Comparison of ENCODE assay signal across 13 cellular contexts in the genomic region with DNA sequence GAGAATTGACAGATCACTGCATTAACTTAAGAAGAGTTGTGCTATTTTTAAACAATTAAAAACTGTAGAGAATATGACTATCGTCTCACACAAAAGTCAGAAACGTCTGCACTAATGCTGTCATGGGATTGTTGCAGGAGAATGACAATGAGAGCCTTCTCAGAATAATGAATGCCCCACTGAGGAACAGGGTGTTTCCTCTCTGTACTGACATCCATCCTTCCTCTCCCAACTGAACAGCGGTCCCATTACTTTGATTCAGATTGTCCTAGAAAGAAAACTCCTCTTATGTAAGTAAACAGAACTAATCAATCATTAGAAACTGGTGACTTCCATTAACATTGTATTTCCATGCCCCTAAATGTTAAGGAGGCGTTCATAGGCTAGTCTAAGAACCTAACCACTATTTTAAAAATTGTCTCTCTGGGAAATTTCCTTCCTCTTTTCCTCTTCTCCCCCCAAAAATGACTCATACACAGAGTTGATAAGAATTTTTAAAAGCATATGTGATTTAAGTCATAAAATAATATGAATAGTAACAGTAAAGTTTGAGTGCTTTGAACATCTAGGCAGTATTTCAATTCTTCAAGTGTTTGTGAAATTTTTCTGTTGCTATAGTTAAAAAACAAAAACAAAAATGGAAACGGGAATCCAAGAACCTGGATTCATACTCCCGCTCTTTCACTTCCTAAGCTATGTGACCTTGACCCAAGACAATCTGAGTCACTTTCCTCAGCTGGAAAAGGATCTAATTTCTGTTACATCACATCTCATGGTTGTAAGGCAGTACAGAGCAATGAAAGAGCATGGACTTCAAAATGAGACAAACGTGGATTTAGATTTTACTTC. TPM values are rescaled to one million over a fixed set of nuclear protein-coding genes. Genes with fewer than 3 reads are reported as not detected.
DNase-seq lines count a peak whose midpoint lies in the region; ATAC-seq, FAIRE-seq and TF ChIP-seq lines count a peak whose summit lies in the region.
"Had no signal": no experiment of that assay in that cellular context is flagged by ENCODE, and none has a peak within 500 bp of the region (broad histone marks: within the 10 kb centered on the region; RNA-seq: fewer than 3 reads in every experiment).

No MANE protein-coding gene starts in this region.

- DNase-seq in Daoy (ENCODE audit: low read depth) (peak; percentile 89), PC-3 (peak; percentile 66), fibroblast of gingiva (ENCODE audit: low read depth) (peak; percentile 85), pancreas (no peak), cortex of kidney (lab: John Stamatoyannopoulos, UW) (no peak), SKM-1 (lab: John Stamatoyannopoulos, UW; ENCODE audit: unreplicated experiment) (no peak), NCI-H187 treated with DMSO at 0.1 percent for 48 hours (lab: John Stamatoyannopoulos, UW) (no peak)
- DNase-seq: activated naive CD4-positive, alpha-beta T cell treated with anti-CD3 and anti-CD28 coated beads, Interleukin-2, amount 10 ng/mL, durations not matched to agents 7 days and 5 days; KG1; stimulated activated CD4-positive, alpha-beta T cell treated with anti-CD3 and anti-CD28 coated beads, Interleukin-2, amount 100 ng/mL, for 48 hours; testis had no signal

- H3K27me3 ChIP-seq in PC-3 (ENCODE audit: low read length) (no peaks in the 10 kb centered on the region), pancreas (no peaks in the 10 kb centered on the region)
- H3K27me3 ChIP-seq: testis had no signal

- TF ChIP-seq CTCF in PC-3 (conservative IDR thresholded peaks at IDR 0.05; ENCODE audit: low read depth, low read length): no peak
- TF ChIP-seq CTCF in pancreas (IDR thresholded peaks at IDR 0.05): no peak

- POLR2A ChIA-PET in PC-3 (lab: Charles Lee; ENCODE audit: unreplicated experiment): interaction anchor here (0.7 kb wide), 1 partner anchor 1694 kb away, joined by 3 read pairs; no protein-coding TSS in a partner anchor

- intact Hi-C loops in PC-3 (cut with micrococcal nuclease): no loop called here
- intact Hi-C loops in pancreas (cut with DNase I): no loop called here

- ATAC-seq in PC-3 (peak; percentile 74), pancreas (peak in 3 of 4 donors; percentile 55 to 65 (median 62))
- ATAC-seq in activated CD4-positive, CD25-positive, alpha-beta regulatory T cell treated with anti-CD3 and anti-CD28 coated beads, Interleukin-2, amount 50 U/mL, for 24 hours: no peak

- no peaks in the 10 kb centered on the region for H4K20me1 ChIP-seq in PC-3 (ENCODE audit: low read length)

- H3K9me3 ChIP-seq in PC-3 (ENCODE audit: low read length) (no peaks in the 10 kb centered on the region), pancreas (no peaks in the 10 kb centered on the region)
- H3K9me3 ChIP-seq: testis had no signal

- H3F3A ChIP-seq in PC-3 (ENCODE audit: low read length, unreplicated experiment): no peaks in the 10 kb centered on the region

- no peak for FAIRE-seq in pancreas (lab: Jason Lieb, UNC)

- WGBS in pancreas, 2 donors: 67 to 79% methylated on average over 7 of the region's 7 CpGs

- CTCF ChIA-PET in PC-3 (lab: Charles Lee): no interaction called here

- H3K9ac ChIP-seq in PC-3 (ENCODE audit: low read length): no peak overlapping the region

- no TSS peak for BruUV-seq in PC-3 (replicated peaks; lab: Mats Ljungman, UMichigan)

- H3K9me2 ChIP-seq in PC-3 (replicated peaks; ENCODE audit: low read length): no peaks in the 10 kb centered on the region

- H2AFZ ChIP-seq in PC-3 (ENCODE audit: low read length): no peak overlapping the region

- no peak overlapping the region for H3K4me3 ChIP-seq in PC-3 (ENCODE audit: low read length)
- no peak overlapping the region for H3K4me3 ChIP-seq in pancreas
- H3K4me3 ChIP-seq: testis had no signal

- H3K27ac ChIP-seq in PC-3 (ENCODE audit: low read length): peak overlapping the region; percentile 53
- no peak overlapping the region for H3K27ac ChIP-seq in pancreas
- H3K27ac ChIP-seq: VCaP had no signal

- H3K4me2 ChIP-seq in PC-3 (ENCODE audit: low read length): peak overlapping the region; percentile 23; the same call in 1 of the 2 replicates

- no peaks in the 10 kb centered on the region for H3K79me2 ChIP-seq in PC-3 (ENCODE audit: low read length)

- H3K4me1 ChIP-seq in PC-3 (ENCODE audit: insufficient read depth, low read length) (peaks cover 13% of the 10 kb centered on the region), pancreas (no peaks in the 10 kb centered on the region)
- H3K4me1 ChIP-seq: testis had no signal

- H3K36me3 ChIP-seq in PC-3 (ENCODE audit: low read depth, low read length) (no peaks in the 10 kb centered on the region), pancreas (no peaks in the 10 kb centered on the region)

RNA-seq across cellular contexts. Expression of a gene that starts 12.7 kb away (rescaled TPM):
- total RNA-seq in Daoy (2014; rRNA removed; shearing (Covaris generic)): 15.4 and 29.6 TPM in 2 replicates
- total RNA-seq in PC-3 (2014; rRNA removed): 7.9 and 12.0 TPM in 2 replicates
- total RNA-seq in pancreas: 10 to 100 TPM in 3 of 6 donors, 1 to 10 TPM in 3; 8.7 to 27.0 (median 12.2) TPM
- 1 to 10 TPM; 1.5 to 2.2 TPM for polyA plus RNA-seq in pancreas

Comparison
In these comparisons a context has a peak if more than half of its experiments do, and no peak if none do; other contexts are left out.
1. DNase-seq: peak in Daoy (single experiment), PC-3 (single experiment) and fibroblast of gingiva (single experiment); none in pancreas (0 of 6), cortex of kidney (single experiment), SKM-1 (single experiment) and NCI-H187 treated with DMSO at 0.1 percent for 48 hours (single experiment).
2. ATAC-seq: peak in PC-3 (single experiment) and pancreas (3 of 4); none in activated CD4-positive, CD25-positive, alpha-beta regulatory T cell treated with anti-CD3 and anti-CD28 coated beads, Interleukin-2, amount 50 U/mL, for 24 hours (0 of 2).